17 cellular contexts compared by ENCODE assay signal in the genomic region with DNA sequence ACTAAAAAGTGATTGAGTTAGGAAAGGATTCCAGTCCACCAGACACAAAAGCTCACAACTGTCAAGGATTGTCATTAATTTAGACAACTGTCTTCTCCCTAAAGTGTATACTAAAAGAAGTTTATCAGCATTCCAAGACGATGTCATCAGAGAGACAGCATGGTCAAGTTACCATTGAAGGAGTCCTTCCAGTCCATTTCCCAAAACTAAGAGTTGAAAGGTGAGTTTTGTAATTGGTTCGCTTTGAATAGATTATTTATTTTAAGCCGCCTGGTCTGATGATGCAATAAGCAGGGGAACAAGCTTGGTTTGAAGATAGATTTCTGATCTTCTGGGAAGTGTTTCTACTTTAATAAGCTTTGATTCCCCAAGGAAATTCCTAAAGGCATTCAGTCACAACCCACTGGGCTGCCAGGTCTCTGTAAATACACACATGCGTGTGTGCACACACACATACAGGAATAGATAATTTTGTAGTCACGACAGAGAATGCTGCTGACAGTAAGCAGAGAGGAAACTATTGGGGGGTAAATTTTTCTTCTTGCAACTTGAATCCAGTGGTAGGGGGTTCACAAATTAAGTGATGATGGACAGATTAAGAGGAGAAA.
DNase-seq lines count a peak whose midpoint lies in the region; ATAC-seq, FAIRE-seq and TF ChIP-seq lines count a peak whose summit lies in the region.
"Had no signal": no experiment of that assay in that cellular context is flagged by ENCODE, and none has a peak within 500 bp of the region (broad histone marks: within the 10 kb centered on the region; RNA-seq: fewer than 3 reads in every experiment).

No MANE protein-coding gene starts in this region.

- H3K27me3 Mint-ChIP-seq in activated CD4-positive, alpha-beta memory T cell treated with anti-CD3 and anti-CD28 coated beads for 36 hours = no peaks in the 10 kb centered on the region
- H3K27me3 Mint-ChIP-seq: activated CD4-positive, alpha-beta T cell treated with anti-CD3 and anti-CD28 coated beads for 36 hours had no signal

- H3K9me2 ChIP-seq in hepatocyte (replicated peaks; ENCODE audit: insufficient read depth) = no peaks in the 10 kb centered on the region

- POLR2A ChIA-PET in K562 (lab: Yijun Ruan, JAX) = interaction anchor here (2.1 kb wide), 1 partner anchor 15 kb away, joined by 10 read pairs; no protein-coding TSS in a partner anchor
- POLR2A ChIA-PET in activated CD4-positive, alpha-beta memory T cell treated with anti-CD3 and anti-CD28 coated beads for 36 hours (lab: Charles Lee) = no interaction called here

- BruUV-seq in K562 (replicated peaks; lab: Mats Ljungman, UMichigan) = no TSS peak

- H3K9me3 ChIP-seq in K562 (replicated peaks; ENCODE audit: control insufficient read depth, insufficient read depth, low read depth, low read length) = no peaks in the 10 kb centered on the region
- H3K9me3 ChIP-seq in hepatocyte (ENCODE audit: low read depth) = no peaks in the 10 kb centered on the region
- H3K9me3 ChIP-seq: neutrophil, upper lobe of left lung had no signal

- H3K27ac ChIP-seq in K562 (ENCODE audit: extremely low read depth, low read depth, low read length) (no peak overlapping the region), hepatocyte (peak overlapping the region; percentile 15)
- H3K27ac ChIP-seq: neutrophil, upper lobe of left lung had no signal

- CTCF ChIA-PET in K562 (lab: Yijun Ruan, JAX; ENCODE audit: low intra/inter-chr PET ratio) = no interaction called here
- CTCF ChIA-PET in activated CD4-positive, alpha-beta memory T cell treated with anti-CD3 and anti-CD28 coated beads for 36 hours (lab: Charles Lee) = no interaction called here

- TF ChIP-seq EP300 in K562 (IDR thresholded peaks at IDR 0.05; ENCODE audit: low read length) = no peak

- H3K27me3 ChIP-seq in K562 (ENCODE audit: control insufficient read depth in 2 of 2, insufficient read depth in 2 of 2, low read length in 2 of 2) (no peaks in the 10 kb centered on the region), hepatocyte (no peaks in the 10 kb centered on the region)
- H3K27me3 ChIP-seq: neutrophil, upper lobe of left lung had no signal

- H3K9me1 ChIP-seq in K562 (ENCODE audit: control insufficient read depth, insufficient read depth, low read length) = no peaks in the 10 kb centered on the region

- 45% methylated on average over 5 of the region's 5 CpGs for WGBS in K562 (ENCODE audit: insufficient coverage, low coverage, missing lambda C conversion rate)
- 73% methylated on average over 5 of the region's 5 CpGs for WGBS in hepatocyte (ENCODE audit: low lambda C conversion rate, missing lambda C conversion rate)

- H3K4me1 Mint-ChIP-seq in activated CD4-positive, alpha-beta memory T cell treated with anti-CD3 and anti-CD28 coated beads for 36 hours (ENCODE audit: low read depth) = no peaks in the 10 kb centered on the region
- H3K4me1 Mint-ChIP-seq: activated CD4-positive, alpha-beta T cell treated with anti-CD3 and anti-CD28 coated beads for 36 hours; activated naive CD8-positive, alpha-beta T cell treated with anti-CD3 and anti-CD28 coated beads, Interleukin-2, amount 10 ng/mL, durations not matched to agents 7 days and 5 days; B cell had no signal

- DNase-seq in HCEC 1CT = peak; percentile 40
- no peak for DNase-seq in K562 (ENCODE audit: extremely low read depth in 1 of 4, low spot score in 3 of 4)
- no peak for DNase-seq in hepatocyte (ENCODE audit: low spot score)
- peak; percentile 35 for DNase-seq in skeletal muscle cell (ENCODE audit: low read depth)
- DNase-seq in activated CD4-positive, alpha-beta memory T cell treated with anti-CD3 and anti-CD28 coated beads for 36 hours = no peak
- no peak for DNase-seq in OCI-M2 (lab: John Stamatoyannopoulos, UW; ENCODE audit: unreplicated experiment)
- no peak for DNase-seq in HPDE6-E6E7 (ENCODE audit: extremely low spot score)
- DNase-seq: activated CD4-positive, alpha-beta T cell treated with anti-CD3 and anti-CD28 coated beads for 36 hours; activated naive CD8-positive, alpha-beta T cell treated with anti-CD3 and anti-CD28 coated beads, Interleukin-2, amount 10 ng/mL, durations not matched to agents 7 days and 5 days; activated T-cell treated with anti-CD3 and anti-CD28 coated beads for 4 hours; DMS79 treated with DMSO at 0.1 percent for 48 hours; NCI-H1417; NCI-H524; upper lobe of left lung had no signal

- H3K4me3 Mint-ChIP-seq in activated CD4-positive, alpha-beta memory T cell treated with anti-CD3 and anti-CD28 coated beads for 36 hours = no peak overlapping the region
- H3K4me3 Mint-ChIP-seq: activated CD4-positive, alpha-beta T cell treated with anti-CD3 and anti-CD28 coated beads for 36 hours; activated naive CD8-positive, alpha-beta T cell treated with anti-CD3 and anti-CD28 coated beads, Interleukin-2, amount 10 ng/mL, durations not matched to agents 7 days and 5 days; B cell had no signal

- FAIRE-seq in K562 (lab: Jason Lieb, UNC) = no peak

- H3K27ac Mint-ChIP-seq in activated CD4-positive, alpha-beta memory T cell treated with anti-CD3 and anti-CD28 coated beads for 36 hours = no peak overlapping the region
- H3K27ac Mint-ChIP-seq: activated CD4-positive, alpha-beta T cell treated with anti-CD3 and anti-CD28 coated beads for 36 hours; activated naive CD8-positive, alpha-beta T cell treated with anti-CD3 and anti-CD28 coated beads, Interleukin-2, amount 10 ng/mL, durations not matched to agents 7 days and 5 days; B cell had no signal

- TF ChIP-seq CTCF in K562 (IDR thresholded peaks at IDR 0.05 in 2 of 3, conservative IDR thresholded peaks at IDR 0.05 in 1 of 3; ENCODE audit: insufficient read depth in 2 of 3, low read depth in 1 of 3, low read length in 3 of 3) (no peak), hepatocyte (IDR thresholded peaks at IDR 0.05; ENCODE audit: poor library complexity) (no peak)

- H3K4me3 ChIP-seq in K562 (no peak overlapping the region), hepatocyte (no peak overlapping the region), skeletal muscle cell (ENCODE audit: low read depth, low read length) (no peak overlapping the region)
- H3K4me3 ChIP-seq: upper lobe of left lung had no signal

- H3K4me1 ChIP-seq in K562 (replicated peaks in 1 of 2; ENCODE audit: control insufficient read depth in 2 of 2, insufficient read depth in 2 of 2, low read length in 2 of 2) = peaks cover 0 to 19% of the 10 kb centered on the region in 2 experiments; a peak in 3 of 5 replicates
- no peaks in the 10 kb centered on the region for H3K4me1 ChIP-seq in hepatocyte (ENCODE audit: insufficient read depth)

- H3K4me2 ChIP-seq in K562 (ENCODE audit: insufficient read depth, low read length) = no peak overlapping the region
- H3K4me2 ChIP-seq in hepatocyte = no peak overlapping the region

- no peak overlapping the region for H3K9ac ChIP-seq in K562 (ENCODE audit: insufficient read depth in 1 of 2, low read depth in 2 of 2, low read length in 2 of 2)

- H4K20me1 ChIP-seq in K562 (replicated peaks; ENCODE audit: control insufficient read depth, insufficient read depth, low read length) (no peaks in the 10 kb centered on the region), hepatocyte (ENCODE audit: insufficient read depth, poor library complexity, severe bottlenecking) (no peaks in the 10 kb centered on the region)

- ATAC-seq in K562 = no peak
- ATAC-seq in HG02798 (IDR thresholded peaks at IDR 0.05; ENCODE audit: poor library complexity, unreplicated experiment) = no peak
- ATAC-seq: activated CD4-positive, alpha-beta T cell treated with anti-CD3 and anti-CD28 coated beads for 36 hours had no signal

- no peaks in the 10 kb centered on the region for H3K9me3 Mint-ChIP-seq in activated CD4-positive, alpha-beta memory T cell treated with anti-CD3 and anti-CD28 coated beads for 36 hours

- no peaks in the 10 kb centered on the region for H3K36me3 Mint-ChIP-seq in activated CD4-positive, alpha-beta memory T cell treated with anti-CD3 and anti-CD28 coated beads for 36 hours

- no peak for TF ChIP-seq RAD21 in K562 (CRISPR knock-in tag; conservative IDR thresholded peaks at IDR 0.05 in 1 of 2, IDR thresholded peaks at IDR 0.05 in 1 of 2)

- intact Hi-C loops in K562 (cut with micrococcal nuclease) = no loop called here
- intact Hi-C loops in activated CD4-positive, alpha-beta memory T cell treated with anti-CD3 and anti-CD28 coated beads for 36 hours (cut with micrococcal nuclease) = no loop called here

- H2AFZ ChIP-seq in K562 (ENCODE audit: low read depth, low read length) (peak overlapping the region; percentile 43), hepatocyte (no peak overlapping the region)

- in situ Hi-C loops in K562 (cut with MboI) = no loop called here

- H3K36me3 ChIP-seq in K562 (ENCODE audit: control insufficient read depth, insufficient read depth, low read length) = no peaks in the 10 kb centered on the region
- no peaks in the 10 kb centered on the region for H3K36me3 ChIP-seq in hepatocyte (replicated peaks; ENCODE audit: insufficient read depth, low read depth)
- H3K36me3 ChIP-seq: neutrophil, upper lobe of left lung had no signal

- H3K79me2 ChIP-seq in K562 (ENCODE audit: control insufficient read depth, insufficient read depth, low read length) = no peaks in the 10 kb centered on the region
- no peaks in the 10 kb centered on the region for H3K79me2 ChIP-seq in hepatocyte

- TF ChIP-seq POLR2A in K562 (conservative IDR thresholded peaks at IDR 0.05) = no peak

TF ChIP-seq in K562, 482 proteins besides CTCF, POLR2A, EP300 and RAD21 (continues in another document):
- TF ChIP-seq ETV6 (IDR thresholded peaks at IDR 0.05; ENCODE audit: borderline replicate concordance in 1 of 2, low read depth in 2 of 2, low read length in 1 of 2) (no peak), ETV6 (CRISPR knock-in tag; IDR thresholded peaks at IDR 0.05; ENCODE audit: borderline replicate concordance) (no peak), FOXA3 (CRISPR knock-in tag; conservative IDR thresholded peaks at IDR 0.05 in 1 of 2, IDR thresholded peaks at IDR 0.05 in 1 of 2) (no peak), POLR2B (IDR thresholded peaks at IDR 0.05; ENCODE audit: low read depth, partially characterized antibody) (no peak), HMG20A (CRISPR knock-in tag; conservative IDR thresholded peaks at IDR 0.05) (no peak), ZNF124 (CRISPR knock-in tag; IDR thresholded peaks at IDR 0.05) (no peak)
- TF ChIP-seq, protein P1, sequence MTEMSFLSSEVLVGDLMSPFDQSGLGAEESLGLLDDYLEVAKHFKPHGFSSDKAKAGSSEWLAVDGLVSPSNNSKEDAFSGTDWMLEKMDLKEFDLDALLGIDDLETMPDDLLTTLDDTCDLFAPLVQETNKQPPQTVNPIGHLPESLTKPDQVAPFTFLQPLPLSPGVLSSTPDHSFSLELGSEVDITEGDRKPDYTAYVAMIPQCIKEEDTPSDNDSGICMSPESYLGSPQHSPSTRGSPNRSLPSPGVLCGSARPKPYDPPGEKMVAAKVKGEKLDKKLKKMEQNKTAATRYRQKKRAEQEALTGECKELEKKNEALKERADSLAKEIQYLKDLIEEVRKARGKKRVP (CRISPR knock-in tag; IDR thresholded peaks at IDR 0.05) = 0 out of 2 replicates have a peak, but pooled peaks have one; percentile 29

Comparison
In these comparisons a context has a peak if more than half of its experiments do, and no peak if none do; other contexts are left out.
1. DNase-seq: peak in HCEC 1CT (single experiment) and skeletal muscle cell (single experiment); none in K562 (0 of 4), hepatocyte (single experiment), activated CD4-positive, alpha-beta memory T cell treated with anti-CD3 and anti-CD28 coated beads for 36 hours (single experiment), OCI-M2 (single experiment) and HPDE6-E6E7 (single experiment).